In the genomic region with DNA sequence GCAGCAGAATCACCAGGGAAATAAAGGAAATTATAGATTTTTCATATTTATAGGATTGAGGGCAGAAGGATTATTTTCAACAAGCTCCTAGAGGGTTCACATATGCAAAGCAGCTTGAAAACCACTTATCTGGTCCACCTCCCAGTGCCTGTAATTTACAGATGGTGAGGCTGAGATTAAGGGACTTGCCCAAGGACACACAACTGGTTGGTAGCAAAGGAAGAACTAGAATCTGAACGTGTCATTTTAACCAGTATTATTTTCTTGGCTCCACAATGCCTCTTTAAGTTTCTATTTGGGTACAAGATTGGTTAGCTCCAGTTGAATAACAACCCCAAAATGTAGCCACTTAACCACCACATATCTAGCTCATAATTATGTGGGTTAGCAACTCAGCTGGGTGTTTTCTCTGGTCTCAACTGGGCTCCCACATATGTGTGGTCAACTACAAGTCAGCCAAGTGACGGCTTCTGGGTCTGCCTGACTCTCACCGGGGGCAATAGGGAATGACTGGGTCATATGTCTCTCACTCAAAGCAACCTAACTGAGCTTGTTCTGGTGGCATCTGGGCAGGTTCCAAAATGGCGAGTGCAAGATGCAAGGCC, we compare ENCODE assay signal across 21 cellular contexts.
DNase-seq lines count a peak whose midpoint lies in the region; ATAC-seq, FAIRE-seq and TF ChIP-seq lines count a peak whose summit lies in the region.
"Had no signal": no experiment of that assay in that cellular context is flagged by ENCODE, and none has a peak within 500 bp of the region (broad histone marks: within the 10 kb centered on the region; RNA-seq: fewer than 3 reads in every experiment).

No MANE protein-coding gene starts in this region.

- H3K36me3 ChIP-seq in GM06990 (ENCODE audit: control insufficient read depth, insufficient read depth, low read length) = no peaks in the 10 kb centered on the region
- H3K36me3 ChIP-seq: SJSA1 had no signal

- no peaks in the 10 kb centered on the region for H3K27me3 ChIP-seq in GM06990 (replicated peaks; ENCODE audit: control insufficient read depth, insufficient read depth, low read length)
- H3K27me3 ChIP-seq: SJSA1 had no signal

- in situ Hi-C loops in KBM-7 (cut with MboI; ENCODE audit: low pct_unique_long_range_greater_than_20kb, low sequenced_read_pairs) = no loop called here

- peak; percentile 49 for ATAC-seq in GM18867 (IDR thresholded peaks at IDR 0.05; ENCODE audit: unreplicated experiment)
- ATAC-seq: A549, Right ventricle myocardium inferior had no signal

- peaks cover 8% of the 10 kb centered on the region for H3K27me3 Mint-ChIP-seq in activated naive CD8-positive, alpha-beta T cell treated with anti-CD3 and anti-CD28 coated beads for 36 hours
- H3K27me3 Mint-ChIP-seq: B cell had no signal

- FAIRE-seq in RCC 7860 (lab: Jason Lieb, UNC) = no peak
- FAIRE-seq: A549, D721Med, GM12891 had no signal

- no peak overlapping the region for H3K4me3 ChIP-seq in GM06990 (replicated peaks; ENCODE audit: low read depth, low read length)
- H3K4me3 ChIP-seq: A549, SJSA1 had no signal

- DNase-seq in GM06990 (ENCODE audit: extremely low read depth, insufficient read length) = peak; percentile 20
- peak; percentile 26 for DNase-seq in NCI-H524 treated with DMSO at 0.1 percent for 48 hours (lab: John Stamatoyannopoulos, UW)
- peak; percentile 79 for DNase-seq in myocyte (ENCODE audit: low read depth)
- no peak for DNase-seq in KBM-7
- DNase-seq in RCC 7860 (ENCODE audit: low spot score) = no peak
- DNase-seq in activated naive CD8-positive, alpha-beta T cell treated with anti-CD3 and anti-CD28 coated beads for 36 hours = no peak
- DNase-seq: DMS79, H7, NCI-H1092 treated with DMSO at 0.1 percent for 48 hours, NCI-H1436 treated with DMSO at 0.1 percent for 48 hours, NCI-H1930, NCI-H774, OCI-M1 had no signal

- TF ChIP-seq CTCF in GM06990 (IDR thresholded peaks at IDR 0.05; ENCODE audit: insufficient read depth, low read length, poor library complexity, severe bottlenecking) = no peak

- peaks cover 2% of the 10 kb centered on the region for H3K9me3 Mint-ChIP-seq in activated naive CD8-positive, alpha-beta T cell treated with anti-CD3 and anti-CD28 coated beads for 36 hours

- H3K4me3 Mint-ChIP-seq in activated naive CD8-positive, alpha-beta T cell treated with anti-CD3 and anti-CD28 coated beads for 36 hours = no peak overlapping the region
- H3K4me3 Mint-ChIP-seq: B cell, CD14-positive monocyte had no signal

- peaks cover 3% of the 10 kb centered on the region for H3K4me1 Mint-ChIP-seq in activated naive CD8-positive, alpha-beta T cell treated with anti-CD3 and anti-CD28 coated beads for 36 hours
- H3K4me1 Mint-ChIP-seq: B cell, CD14-positive monocyte had no signal

- no peak overlapping the region for H3K27ac Mint-ChIP-seq in activated naive CD8-positive, alpha-beta T cell treated with anti-CD3 and anti-CD28 coated beads for 36 hours
- H3K27ac Mint-ChIP-seq: B cell, CD14-positive monocyte had no signal

- H3K36me3 Mint-ChIP-seq in activated naive CD8-positive, alpha-beta T cell treated with anti-CD3 and anti-CD28 coated beads for 36 hours = no peaks in the 10 kb centered on the region
- H3K36me3 Mint-ChIP-seq: CD14-positive monocyte had no signal

Comparison
In these comparisons a context has a peak if more than half of its experiments do, and no peak if none do; other contexts are left out.
1. DNase-seq: peak in GM06990 (single experiment), NCI-H524 treated with DMSO at 0.1 percent for 48 hours (single experiment) and myocyte (single experiment); none in KBM-7 (single experiment), RCC 7860 (single experiment) and activated naive CD8-positive, alpha-beta T cell treated with anti-CD3 and anti-CD28 coated beads for 36 hours (single experiment).